1 cellular context compared by ENCODE assay signal in the genomic region with DNA sequence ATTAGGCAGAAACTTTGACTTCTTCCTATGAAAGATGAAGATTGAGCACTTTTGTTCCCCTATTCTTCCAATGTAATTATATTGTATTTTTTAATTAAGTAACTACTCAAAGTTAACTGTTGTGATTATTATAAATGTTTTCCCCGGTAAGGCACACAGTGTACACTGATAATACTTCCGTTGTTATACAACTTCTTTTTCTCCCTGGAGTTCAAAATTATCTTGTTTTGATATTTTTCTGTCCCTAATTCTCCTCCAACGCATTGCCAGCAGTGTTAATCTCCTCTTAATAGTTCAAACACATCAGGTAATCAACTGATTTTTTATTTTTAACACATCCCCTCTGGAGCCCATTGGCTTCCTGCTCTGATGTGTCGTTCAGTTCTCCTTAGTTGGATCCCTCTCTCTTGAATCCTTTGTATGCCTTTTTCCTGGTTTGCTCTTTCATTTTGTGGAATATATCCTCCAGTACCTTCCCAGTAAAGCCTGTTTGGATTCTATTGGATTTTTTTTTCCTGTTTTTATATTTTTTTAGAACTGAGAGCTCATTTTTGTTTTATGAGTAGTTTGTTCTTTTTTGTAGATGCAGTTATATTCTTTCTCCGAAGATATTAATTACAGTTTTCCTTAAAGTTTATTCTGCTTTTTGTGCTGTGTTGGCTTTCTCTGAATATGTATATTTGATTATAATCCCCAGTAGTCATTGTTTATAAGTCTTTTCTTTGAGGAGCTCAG.
TF ChIP-seq lines count a peak whose summit lies in the region.

No MANE protein-coding gene starts in this region.

TF ChIP-seq in A549, 52 proteins besides CTCF, POLR2A, EP300 and RAD21 (continued from another document):
- TF ChIP-seq, protein P1, sequence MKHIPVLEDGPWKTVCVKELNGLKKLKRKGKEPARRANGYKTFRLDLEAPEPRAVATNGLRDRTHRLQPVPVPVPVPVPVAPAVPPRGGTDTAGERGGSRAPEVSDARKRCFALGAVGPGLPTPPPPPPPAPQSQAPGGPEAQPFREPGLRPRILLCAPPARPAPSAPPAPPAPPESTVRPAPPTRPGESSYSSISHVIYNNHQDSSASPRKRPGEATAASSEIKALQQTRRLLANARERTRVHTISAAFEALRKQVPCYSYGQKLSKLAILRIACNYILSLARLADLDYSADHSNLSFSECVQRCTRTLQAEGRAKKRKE (CRISPR knock-in tag; IDR thresholded peaks at IDR 0.05; ENCODE audit: low read depth) = no peak
- TF ChIP-seq HOXB5 (CRISPR knock-in tag; IDR thresholded peaks at IDR 0.05) (no peak), KDM5A (IDR thresholded peaks at IDR 0.05) (no peak)
